In genomic region chr20:17960927-17961599, GRCh38 we compare ENCODE assay signal across 9 cellular contexts. TPM values are rescaled to one million over a fixed set of nuclear protein-coding genes. Genes with fewer than 3 reads are reported as not detected.
DNase-seq lines count a peak whose midpoint lies in the region; ATAC-seq lines count a peak whose summit lies in the region.
"Had no signal": no experiment of that assay in that cellular context is flagged by ENCODE, and none has a peak within 500 bp of the region (broad histone marks: within the 10 kb centered on the region; RNA-seq: fewer than 3 reads in every experiment).

No MANE protein-coding gene starts in this region.

- no peak overlapping the region for H3K4me3 ChIP-seq in urinary bladder (ENCODE audit: low read depth, low read length)

- peaks cover 4% of the 10 kb centered on the region for H3K36me3 ChIP-seq in urinary bladder (ENCODE audit: insufficient read depth)

- H3K4me3 Mint-ChIP-seq in activated T-cell treated with anti-CD3 and anti-CD28 coated beads, Interleukin-2, amount 50 U/mL, for 4 hours, result peak overlapping the region; percentile 29

- H3K36me3 Mint-ChIP-seq in activated T-cell treated with anti-CD3 and anti-CD28 coated beads, Interleukin-2, amount 50 U/mL, for 4 hours (ENCODE audit: insufficient read depth), result peaks cover 47% of the 10 kb centered on the region
- peaks cover 27 to 65% of the 10 kb centered on the region in 2 donors for H3K36me3 Mint-ChIP-seq in activated naive CD4-positive, alpha-beta T cell treated with anti-CD3 and anti-CD28 coated beads, Interleukin-2, amount 50 U/mL, for 72 hours

- no peak for DNase-seq in activated T-cell treated with anti-CD3 and anti-CD28 coated beads, Interleukin-2, amount 50 U/mL, for 4 hours
- DNase-seq in activated T-cell treated with anti-CD3 and anti-CD28 coated beads for 4 hours (no peak), left lobe of liver (ENCODE audit: low spot score) (peak; percentile 65), hypothalamus (lab: John Stamatoyannopoulos, UW) (no peak), SIG-M5 (lab: John Stamatoyannopoulos, UW) (no peak)
- DNase-seq in activated naive CD4-positive, alpha-beta T cell treated with anti-CD3 and anti-CD28 coated beads, Interleukin-2, amount 50 U/mL, for 72 hours (ENCODE audit: low spot score in 2 of 2), result no peak
- DNase-seq: NCI-H1092 treated with DMSO at 0.1 percent for 48 hours had no signal

- 14% methylated on average over 6 of the region's 6 CpGs for WGBS in urinary bladder

- no peaks in the 10 kb centered on the region for H3K9me3 Mint-ChIP-seq in activated T-cell treated with anti-CD3 and anti-CD28 coated beads, Interleukin-2, amount 50 U/mL, for 4 hours
- no peaks in the 10 kb centered on the region for H3K9me3 Mint-ChIP-seq in activated naive CD4-positive, alpha-beta T cell treated with anti-CD3 and anti-CD28 coated beads, Interleukin-2, amount 50 U/mL, for 72 hours

- peak overlapping the region; percentile 40 for H3K27ac ChIP-seq in urinary bladder (ENCODE audit: low read depth)

- no peaks in the 10 kb centered on the region for H3K27me3 Mint-ChIP-seq in activated T-cell treated with anti-CD3 and anti-CD28 coated beads, Interleukin-2, amount 50 U/mL, for 4 hours (ENCODE audit: low read depth)

- H3K4me1 Mint-ChIP-seq in activated T-cell treated with anti-CD3 and anti-CD28 coated beads, Interleukin-2, amount 50 U/mL, for 4 hours (ENCODE audit: low read depth), result peaks cover 91% of the 10 kb centered on the region

- peak overlapping the region; percentile 88 to 93 for H3K27ac Mint-ChIP-seq in activated naive CD4-positive, alpha-beta T cell treated with anti-CD3 and anti-CD28 coated beads, Interleukin-2, amount 50 U/mL, for 72 hours

- H3K4me1 ChIP-seq in urinary bladder (ENCODE audit: insufficient read depth), result peaks cover 3% of the 10 kb centered on the region

- ATAC-seq in activated T-cell treated with anti-CD3 and anti-CD28 coated beads, Interleukin-2, amount 50 U/mL, for 4 hours, result peak in 1 of 2 donors; percentile 49
- ATAC-seq in activated naive CD4-positive, alpha-beta T cell treated with anti-CD3 and anti-CD28 coated beads, Interleukin-2, amount 50 U/mL, for 72 hours, result peak; percentile 42 to 64
- peak; percentile 74 for ATAC-seq in left lobe of liver
- no peak for ATAC-seq in GM21526 (IDR thresholded peaks at IDR 0.05; ENCODE audit: low FRiP score, unreplicated experiment)

RNA-seq across cellular contexts. Expression of gene SNX5, which starts 7.5 kb away (rescaled TPM):
- 100 to 1,000 TPM; 148 to 177 (median 168) TPM for total RNA-seq in activated T-cell treated with anti-CD3 and anti-CD28 coated beads, Interleukin-2, amount 50 U/mL, for 4 hours
- 100 to 1,000 TPM; 182 to 188 TPM for total RNA-seq in activated naive CD4-positive, alpha-beta T cell treated with anti-CD3 and anti-CD28 coated beads, Interleukin-2, amount 50 U/mL, for 72 hours
- 29.2 TPM for total RNA-seq in left lobe of liver
- 138 TPM for total RNA-seq in urinary bladder
- 51.9 TPM for polyA plus RNA-seq in urinary bladder

RNA-seq across cellular contexts. Expression of gene MGME1, which starts 7.8 kb away (rescaled TPM):
- total RNA-seq in activated T-cell treated with anti-CD3 and anti-CD28 coated beads, Interleukin-2, amount 50 U/mL, for 4 hours, result 10 to 100 TPM; 14.4 to 16.6 (median 16.2) TPM
- 10 to 100 TPM; 31.9 to 33.9 TPM for total RNA-seq in activated naive CD4-positive, alpha-beta T cell treated with anti-CD3 and anti-CD28 coated beads, Interleukin-2, amount 50 U/mL, for 72 hours
- 5.7 TPM for total RNA-seq in left lobe of liver
- total RNA-seq in urinary bladder, result 15.0 TPM
- 8.9 TPM for polyA plus RNA-seq in urinary bladder
